In the genomic region with DNA sequence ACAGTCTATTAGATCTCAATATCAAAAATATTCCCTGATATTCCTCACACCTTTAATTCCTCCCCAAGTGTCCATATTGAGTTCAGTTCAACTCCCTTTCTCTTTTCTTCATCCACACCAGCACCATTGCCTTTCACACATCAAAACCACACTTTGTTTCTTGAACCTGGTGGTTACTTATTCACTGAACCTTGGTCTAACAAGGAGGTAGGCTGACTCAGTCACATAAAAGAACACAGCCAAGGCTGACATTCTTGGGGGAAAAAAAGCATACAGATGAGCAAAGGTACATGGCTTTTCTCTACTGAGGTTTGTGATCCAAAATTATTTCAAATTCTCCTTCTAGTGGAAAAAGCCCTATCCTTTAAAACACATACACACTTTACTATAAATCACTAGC, we compare ENCODE assay signal across 1 cellular context.
TF ChIP-seq lines count a peak whose summit lies in the region.

No MANE protein-coding gene starts in this region.

TF ChIP-seq in GM23338, 12 proteins besides CTCF, POLR2A, EP300 and RAD21 (continued from another document):
- TF ChIP-seq, protein P1, sequence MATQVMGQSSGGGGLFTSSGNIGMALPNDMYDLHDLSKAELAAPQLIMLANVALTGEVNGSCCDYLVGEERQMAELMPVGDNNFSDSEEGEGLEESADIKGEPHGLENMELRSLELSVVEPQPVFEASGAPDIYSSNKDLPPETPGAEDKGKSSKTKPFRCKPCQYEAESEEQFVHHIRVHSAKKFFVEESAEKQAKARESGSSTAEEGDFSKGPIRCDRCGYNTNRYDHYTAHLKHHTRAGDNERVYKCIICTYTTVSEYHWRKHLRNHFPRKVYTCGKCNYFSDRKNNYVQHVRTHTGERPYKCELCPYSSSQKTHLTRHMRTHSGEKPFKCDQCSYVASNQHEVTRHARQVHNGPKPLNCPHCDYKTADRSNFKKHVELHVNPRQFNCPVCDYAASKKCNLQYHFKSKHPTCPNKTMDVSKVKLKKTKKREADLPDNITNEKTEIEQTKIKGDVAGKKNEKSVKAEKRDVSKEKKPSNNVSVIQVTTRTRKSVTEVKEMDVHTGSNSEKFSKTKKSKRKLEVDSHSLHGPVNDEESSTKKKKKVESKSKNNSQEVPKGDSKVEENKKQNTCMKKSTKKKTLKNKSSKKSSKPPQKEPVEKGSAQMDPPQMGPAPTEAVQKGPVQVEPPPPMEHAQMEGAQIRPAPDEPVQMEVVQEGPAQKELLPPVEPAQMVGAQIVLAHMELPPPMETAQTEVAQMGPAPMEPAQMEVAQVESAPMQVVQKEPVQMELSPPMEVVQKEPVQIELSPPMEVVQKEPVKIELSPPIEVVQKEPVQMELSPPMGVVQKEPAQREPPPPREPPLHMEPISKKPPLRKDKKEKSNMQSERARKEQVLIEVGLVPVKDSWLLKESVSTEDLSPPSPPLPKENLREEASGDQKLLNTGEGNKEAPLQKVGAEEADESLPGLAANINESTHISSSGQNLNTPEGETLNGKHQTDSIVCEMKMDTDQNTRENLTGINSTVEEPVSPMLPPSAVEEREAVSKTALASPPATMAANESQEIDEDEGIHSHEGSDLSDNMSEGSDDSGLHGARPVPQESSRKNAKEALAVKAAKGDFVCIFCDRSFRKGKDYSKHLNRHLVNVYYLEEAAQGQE (IDR thresholded peaks at IDR 0.05; ENCODE audit: unreplicated experiment), result no peak
- TF ChIP-seq POLR2AphosphoS5 (IDR thresholded peaks at IDR 0.05; ENCODE audit: low read depth), result no peak
- TF ChIP-seq, protein P2, sequence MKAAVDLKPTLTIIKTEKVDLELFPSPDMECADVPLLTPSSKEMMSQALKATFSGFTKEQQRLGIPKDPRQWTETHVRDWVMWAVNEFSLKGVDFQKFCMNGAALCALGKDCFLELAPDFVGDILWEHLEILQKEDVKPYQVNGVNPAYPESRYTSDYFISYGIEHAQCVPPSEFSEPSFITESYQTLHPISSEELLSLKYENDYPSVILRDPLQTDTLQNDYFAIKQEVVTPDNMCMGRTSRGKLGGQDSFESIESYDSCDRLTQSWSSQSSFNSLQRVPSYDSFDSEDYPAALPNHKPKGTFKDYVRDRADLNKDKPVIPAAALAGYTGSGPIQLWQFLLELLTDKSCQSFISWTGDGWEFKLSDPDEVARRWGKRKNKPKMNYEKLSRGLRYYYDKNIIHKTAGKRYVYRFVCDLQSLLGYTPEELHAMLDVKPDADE (IDR thresholded peaks at IDR 0.05), result no peak
- no peak for TF ChIP-seq JUNB (IDR thresholded peaks at IDR 0.05; ENCODE audit: unreplicated experiment)
- TF ChIP-seq ZNF331 (CRISPR knock-in tag; IDR thresholded peaks at IDR 0.05; ENCODE audit: low read depth), result no peak
- no peak for TF ChIP-seq EZH2 (IDR thresholded peaks at IDR 0.05; ENCODE audit: low read depth, unreplicated experiment)
- no peak for TF ChIP-seq ZNF114 (CRISPR knock-in tag; IDR thresholded peaks at IDR 0.05)
- TF ChIP-seq STAT1 (IDR thresholded peaks at IDR 0.05; ENCODE audit: unreplicated experiment), result no peak
- TF ChIP-seq EZH2phosphoT487 (IDR thresholded peaks at IDR 0.05; ENCODE audit: unreplicated experiment), result no peak
